In genomic region chr11:63887600-63887999, GRCh38 we compare ENCODE assay signal across 2 cellular contexts.
TF ChIP-seq lines count a peak whose summit lies in the region.

No MANE protein-coding gene starts in this region.

TF ChIP-seq in SK-N-SH treated with all-trans-retinoic acid at 6 μM for 48 hours, 23 proteins besides CTCF, POLR2A, EP300 and RAD21 (continued from another document):
- TF ChIP-seq TSHZ2 (CRISPR knock-in tag; IDR thresholded peaks at IDR 0.05) (no peak), ARNTL (CRISPR knock-in tag; IDR thresholded peaks at IDR 0.05; ENCODE audit: borderline replicate concordance, low read depth) (no peak)

TF ChIP-seq in SK-N-SH, 30 proteins besides CTCF, POLR2A, EP300 and RAD21 (continued from another document):
- TF ChIP-seq REST (IDR thresholded peaks at IDR 0.05; ENCODE audit: low read depth, low read length) (no peak), NRF1 (IDR thresholded peaks at IDR 0.05; ENCODE audit: low read depth, low read length) (no peak), JUND (IDR thresholded peaks at IDR 0.05) (no peak)
TF ChIP-seq in SK-N-SH: peak in this region for 0.
